In genomic region chr12:459050-459429, GRCh38 we compare ENCODE assay signal across 1 cellular context.
TF ChIP-seq lines count a peak whose summit lies in the region.

No MANE protein-coding gene starts in this region.

TF ChIP-seq in K562, 482 proteins besides CTCF, POLR2A, EP300 and RAD21:
- TF ChIP-seq E4F1 (CRISPR knock-in tag; IDR thresholded peaks at IDR 0.05; ENCODE audit: borderline replicate concordance): no peak
- peak; percentile 19; the same call in 1 of the 2 replicates for TF ChIP-seq CEBPB (tag; IDR thresholded peaks at IDR 0.05)
- TF ChIP-seq ZNF444 (CRISPR knock-in tag; IDR thresholded peaks at IDR 0.05): no peak
- peak; percentile 80; the same call in 1 of the 2 replicates for TF ChIP-seq ZNF121 (CRISPR knock-in tag; conservative IDR thresholded peaks at IDR 0.05)
- TF ChIP-seq PBX2 (CRISPR knock-in tag; IDR thresholded peaks at IDR 0.05; ENCODE audit: low read depth): no peak
- TF ChIP-seq PBX2 (tag; conservative IDR thresholded peaks at IDR 0.05; ENCODE audit: low read depth): no peak
- no peak for TF ChIP-seq CEBPG (CRISPR knock-in tag; IDR thresholded peaks at IDR 0.05)
- peak in 1 of 2 experiments; percentile 47; a peak in 2 of 4 replicates for TF ChIP-seq CEBPG (tag; conservative IDR thresholded peaks at IDR 0.05 in 1 of 2, IDR thresholded peaks at IDR 0.05 in 1 of 2)
- TF ChIP-seq, protein P1, sequence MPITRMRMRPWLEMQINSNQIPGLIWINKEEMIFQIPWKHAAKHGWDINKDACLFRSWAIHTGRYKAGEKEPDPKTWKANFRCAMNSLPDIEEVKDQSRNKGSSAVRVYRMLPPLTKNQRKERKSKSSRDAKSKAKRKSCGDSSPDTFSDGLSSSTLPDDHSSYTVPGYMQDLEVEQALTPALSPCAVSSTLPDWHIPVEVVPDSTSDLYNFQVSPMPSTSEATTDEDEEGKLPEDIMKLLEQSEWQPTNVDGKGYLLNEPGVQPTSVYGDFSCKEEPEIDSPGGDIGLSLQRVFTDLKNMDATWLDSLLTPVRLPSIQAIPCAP (CRISPR knock-in tag; IDR thresholded peaks at IDR 0.05; ENCODE audit: borderline replicate concordance): no peak
- TF ChIP-seq ZNF668 (CRISPR knock-in tag; IDR thresholded peaks at IDR 0.05): no peak
- no peak for TF ChIP-seq ZNF75A (CRISPR knock-in tag; IDR thresholded peaks at IDR 0.05)
- TF ChIP-seq JUNB (CRISPR knock-in tag; conservative IDR thresholded peaks at IDR 0.05): no peak
- no peak for TF ChIP-seq RBM22 (IDR thresholded peaks at IDR 0.05; ENCODE audit: low read depth, low read length, poor library complexity, severe bottlenecking)
- TF ChIP-seq GATA2 (CRISPR knock-in tag; IDR thresholded peaks at IDR 0.05): 0 out of 2 replicates have a peak, but pooled peaks have one; percentile 37
- TF ChIP-seq RBM25 (IDR thresholded peaks at IDR 0.05; ENCODE audit: low read depth, low read length, severe bottlenecking): peak; percentile 26
- TF ChIP-seq HMG20A (CRISPR knock-in tag; conservative IDR thresholded peaks at IDR 0.05): no peak
- TF ChIP-seq MXI1 (IDR thresholded peaks at IDR 0.05; ENCODE audit: low read depth, low read length): no peak
- no peak for TF ChIP-seq ZNF764 (CRISPR knock-in tag; IDR thresholded peaks at IDR 0.05; ENCODE audit: low read depth)
- TF ChIP-seq FOXJ2 (tag; IDR thresholded peaks at IDR 0.05): no peak
